Comparison of ENCODE assay signal across 12 cellular contexts in the genomic region with DNA sequence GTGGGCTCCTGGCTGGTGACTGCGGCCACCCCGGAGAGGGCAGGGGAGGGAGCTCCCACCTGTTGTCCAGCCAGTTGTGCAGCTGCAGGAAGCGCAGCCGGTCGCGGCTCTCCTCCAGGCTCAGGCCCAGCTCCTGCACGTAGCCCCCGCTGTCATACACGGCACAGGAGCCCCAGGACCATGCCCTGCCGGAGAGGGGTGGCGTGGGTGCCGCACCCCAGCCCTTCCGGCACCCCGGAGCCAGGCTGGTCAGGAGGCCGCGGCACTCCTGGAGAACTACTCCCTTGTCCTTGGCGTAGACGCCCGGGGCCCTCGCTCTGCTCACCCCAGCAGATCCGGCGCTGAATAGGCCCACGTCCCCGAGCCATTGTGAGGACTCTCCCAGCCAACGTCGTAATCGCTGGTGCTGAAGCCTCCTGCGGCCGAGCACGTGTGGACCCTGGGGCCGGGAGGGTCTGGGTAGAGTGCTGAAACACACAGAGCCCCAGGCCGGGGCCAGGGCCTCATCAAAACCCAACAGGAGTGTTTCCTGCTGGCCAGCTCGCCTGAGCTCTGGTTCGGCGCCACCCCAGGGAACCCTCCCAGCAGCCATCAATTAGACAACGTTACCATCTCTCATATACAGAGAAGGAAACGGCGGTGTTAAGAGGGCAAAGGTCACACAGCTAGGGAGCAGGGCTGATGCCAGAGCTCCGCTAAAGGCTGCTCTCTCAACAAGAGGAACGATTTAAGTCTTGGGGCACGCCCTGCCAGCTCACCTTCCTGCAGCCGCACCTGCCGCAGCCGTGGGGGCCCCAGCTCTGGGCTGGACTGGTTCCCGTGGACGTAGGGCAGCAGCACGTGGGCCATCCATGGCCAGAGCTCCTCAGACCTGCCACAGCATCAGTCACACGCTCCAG. TPM values are rescaled to one million over a fixed set of nuclear protein-coding genes. Genes with fewer than 3 reads are reported as not detected.
DNase-seq lines count a peak whose midpoint lies in the region; ATAC-seq and TF ChIP-seq lines count a peak whose summit lies in the region.
"Had no signal": no experiment of that assay in that cellular context is flagged by ENCODE, and none has a peak within 500 bp of the region (broad histone marks: within the 10 kb centered on the region; RNA-seq: fewer than 3 reads in every experiment).

No MANE protein-coding gene starts in this region.

- TF ChIP-seq POLR2A in IMR-90 (IDR thresholded peaks at IDR 0.05; ENCODE audit: low read depth, low read length) = no peak

- H3K27me3 ChIP-seq in IMR-90 (ENCODE audit: control insufficient read depth, insufficient read depth, low read length) (no peaks in the 10 kb centered on the region), duodenal mucosa (ENCODE audit: control insufficient read depth in 1 of 2, insufficient read depth in 2 of 2, low read length in 2 of 2) (no peaks in the 10 kb centered on the region), mesenchymal stem cell (ENCODE audit: control insufficient read depth in 1 of 2, insufficient read depth in 1 of 2, low read length in 2 of 2) (no peaks in the 10 kb centered on the region), stomach smooth muscle (ENCODE audit: control insufficient read depth in 1 of 2, insufficient read depth in 2 of 2, low read length in 2 of 2) (no peaks in the 10 kb centered on the region)

- H2BK5ac ChIP-seq in IMR-90 (ENCODE audit: low read depth, low read length, poor library complexity, severe bottlenecking) (no peak overlapping the region), mesenchymal stem cell (ENCODE audit: low read depth, low read length, poor library complexity, severe bottlenecking) (no peak overlapping the region)

- DNase-seq in IMR-90 (no peak), mesenchymal stem cell (peak; percentile 13), HEK293T (ENCODE audit: extremely low spot score) (no peak)
- DNase-seq: CD8-positive, alpha-beta T cell; mammary epithelial cell; NCI-H446; RPMI8226 had no signal

- H2AFZ ChIP-seq in IMR-90 (replicated peaks; ENCODE audit: low read length, poor library complexity) (no peak overlapping the region), mesenchymal stem cell (ENCODE audit: low read depth, low read length) (no peak overlapping the region)

- H3K56ac ChIP-seq in IMR-90 (ENCODE audit: extremely low read depth, insufficient read depth, low read length) = no peak overlapping the region

- H2BK12ac ChIP-seq in mesenchymal stem cell (ENCODE audit: low read length in 2 of 2) = peak overlapping the region in 1 of 2 experiments; percentile 48

- H3K36me3 ChIP-seq in IMR-90 (ENCODE audit: control insufficient read depth, insufficient read depth, low read length) (peaks cover 87% of the 10 kb centered on the region), duodenal mucosa (ENCODE audit: control insufficient read depth in 1 of 2, insufficient read depth in 2 of 2, low read length in 2 of 2) (peaks cover 11 to 68% of the 10 kb centered on the region in 2 donors), mesenchymal stem cell (ENCODE audit: control insufficient read depth in 1 of 2, insufficient read depth in 2 of 2, low read depth in 1 of 2, low read length in 2 of 2) (peaks cover 73 to 88% of the 10 kb centered on the region in 2 experiments), stomach smooth muscle (ENCODE audit: control insufficient read depth in 2 of 2, insufficient read depth in 2 of 2, low read length in 2 of 2) (peaks cover 44 to 57% of the 10 kb centered on the region in 2 donors)

- no peak overlapping the region for H2AK5ac ChIP-seq in IMR-90 (ENCODE audit: low read depth, low read length)
- no peak overlapping the region for H2AK5ac ChIP-seq in mesenchymal stem cell (ENCODE audit: low read length, severe bottlenecking)

- H3K9me3 ChIP-seq in IMR-90 (ENCODE audit: control insufficient read depth, insufficient read depth, low read length) = no peaks in the 10 kb centered on the region
- no peaks in the 10 kb centered on the region for H3K9me3 ChIP-seq in duodenal mucosa (ENCODE audit: control insufficient read depth in 1 of 2, low read length in 2 of 2)
- H3K9me3 ChIP-seq in mesenchymal stem cell (ENCODE audit: control insufficient read depth, low read length) = no peaks in the 10 kb centered on the region
- no peaks in the 10 kb centered on the region for H3K9me3 ChIP-seq in stomach smooth muscle (ENCODE audit: control insufficient read depth in 2 of 2, low read length in 2 of 2)

- no TSS peak for BruUV-seq in IMR-90 (replicated peaks; lab: Mats Ljungman, UMichigan)

- no peak for TF ChIP-seq CTCF in IMR-90 (conservative IDR thresholded peaks at IDR 0.05; ENCODE audit: low read depth, low read length)

- CTCF ChIA-PET in IMR-90 (lab: Yijun Ruan, JAX) = interaction anchor here (0.6 kb wide), 1 partner anchor 48 kb away, joined by 4 read pairs; no protein-coding TSS in a partner anchor
- CTCF ChIA-PET in HEK293T (lab: Yijun Ruan, JAX) = interaction anchor here (1.1 kb wide), 1 partner anchor 49 kb away, joined by 3 read pairs; no protein-coding TSS in a partner anchor

- TF ChIP-seq RAD21 in IMR-90 (IDR thresholded peaks at IDR 0.05; ENCODE audit: low read length) = no peak

- POLR2A ChIA-PET in IMR-90 (lab: Charles Lee; ENCODE audit: unreplicated experiment) (no interaction called here), HEK293T (lab: Yijun Ruan, JAX) (interaction anchor here (1.0 to 1.2 kb wide), 2 partner anchors 13 to 64 kb away, joined by 3 to 4 read pairs; partner anchors contain the start of gene TRAF7)

- in situ Hi-C loops in IMR-90 (cut with MboI; ENCODE audit: low sequenced_read_pairs) = no loop called here

- dilution Hi-C loops in IMR-90 (cut with HindIII; ENCODE audit: low sequenced_read_pairs, unreplicated experiment) = no loop called here

- H2AK9ac ChIP-seq in IMR-90 (replicated peaks; ENCODE audit: low read depth, low read length, poor library complexity) = peak overlapping the region; percentile 61

- H2BK120ac ChIP-seq in IMR-90 (ENCODE audit: low read depth, low read length) (no peak overlapping the region), mesenchymal stem cell (ENCODE audit: low read depth, low read length) (no peak overlapping the region)

- no peak overlapping the region for H3K18ac ChIP-seq in IMR-90 (ENCODE audit: low read depth, low read length)
- H3K18ac ChIP-seq in mesenchymal stem cell (ENCODE audit: low read depth in 1 of 2, low read length in 2 of 2) = peak overlapping the region; percentile 50 to 75

- H2BK15ac ChIP-seq in IMR-90 (ENCODE audit: low read depth, low read length) (no peak overlapping the region), mesenchymal stem cell (ENCODE audit: low read depth, poor library complexity, severe bottlenecking) (peak overlapping the region; percentile 40)

- H4K5ac ChIP-seq in IMR-90 (ENCODE audit: low read depth, low read length) = no peak overlapping the region

- intact Hi-C loops in IMR-90 (cut with micrococcal nuclease) = no loop called here

- H3K14ac ChIP-seq in IMR-90 (replicated peaks; ENCODE audit: low read depth, low read length) (no peak overlapping the region), mesenchymal stem cell (ENCODE audit: low read length in 2 of 2) (peak overlapping the region in 1 of 2 experiments; percentile 56)

- ATAC-seq in IMR-90 (ENCODE audit: low read depth) (no peak), HG03025 (IDR thresholded peaks at IDR 0.05; ENCODE audit: low FRiP score, unreplicated experiment) (no peak), HG03378 (IDR thresholded peaks at IDR 0.05; ENCODE audit: unreplicated experiment) (no peak)

- H3K79me1 ChIP-seq in IMR-90 (ENCODE audit: low read depth in 1 of 2, low read length in 2 of 2) (peaks cover 11 to 29% of the 10 kb centered on the region in 2 experiments), mesenchymal stem cell (replicated peaks; ENCODE audit: low read length, poor library complexity, severe bottlenecking) (peaks cover 9% of the 10 kb centered on the region)

- H4K91ac ChIP-seq in IMR-90 (ENCODE audit: insufficient read depth, low read depth, low read length) (no peak overlapping the region), mesenchymal stem cell (ENCODE audit: low read length) (peak overlapping the region; percentile 86)

- H4K20me1 ChIP-seq in IMR-90 (ENCODE audit: insufficient read depth, low read length) = peaks cover 32% of the 10 kb centered on the region

- H3K4me1 ChIP-seq in IMR-90 (ENCODE audit: control insufficient read depth, insufficient read depth, low read length) (no peaks in the 10 kb centered on the region), duodenal mucosa (ENCODE audit: control insufficient read depth in 1 of 2, insufficient read depth in 2 of 2, low read length in 2 of 2) (peaks cover 11 to 25% of the 10 kb centered on the region in 2 donors), mesenchymal stem cell (ENCODE audit: control insufficient read depth, insufficient read depth, low read depth, low read length) (peaks cover 50% of the 10 kb centered on the region), stomach smooth muscle (ENCODE audit: control insufficient read depth, insufficient read depth, low read length) (peaks cover 24% of the 10 kb centered on the region)

- H3K9ac ChIP-seq in IMR-90 (ENCODE audit: low read depth, low read length) (no peak overlapping the region), duodenal mucosa (ENCODE audit: low read depth in 1 of 2, low read length in 2 of 2) (peak overlapping the region; percentile 56 to 66), mesenchymal stem cell (ENCODE audit: low read length) (no peak overlapping the region), stomach smooth muscle (ENCODE audit: low read length in 2 of 2) (no peak overlapping the region)

- H4K8ac ChIP-seq in IMR-90 (ENCODE audit: low read depth in 2 of 2, low read length in 2 of 2) (no peak overlapping the region), mesenchymal stem cell (ENCODE audit: low read length) (peak overlapping the region; percentile 75)

- no peak overlapping the region for H3K4me2 ChIP-seq in IMR-90 (ENCODE audit: low read depth, low read length)
- peak overlapping the region; percentile 54 for H3K4me2 ChIP-seq in mesenchymal stem cell (ENCODE audit: low read length, poor library complexity, severe bottlenecking)

- H3K4ac ChIP-seq in IMR-90 (ENCODE audit: low read depth, low read length) (no peak overlapping the region), mesenchymal stem cell (ENCODE audit: low read depth in 1 of 2, low read length in 2 of 2) (peak overlapping the region; percentile 8 to 83)

- H3K23ac ChIP-seq in IMR-90 (ENCODE audit: low read depth, low read length) (no peak overlapping the region), mesenchymal stem cell (ENCODE audit: low read length in 2 of 2) (no peak overlapping the region)

- WGBS in IMR-90 (ENCODE audit: extremely low coverage in 2 of 2, insufficient read length in 1 of 2), 2 experiments = 91% methylated on average over 30 of the region's 48 CpGs; no CpG with 5 or more reads in 1 of the 2 experiments
- 68% methylated on average over 48 of the region's 48 CpGs for WGBS in mesenchymal stem cell

- H3K4me3 ChIP-seq in IMR-90 (ENCODE audit: insufficient read depth, low read depth, low read length) (no peak overlapping the region), duodenal mucosa (ENCODE audit: low read depth in 1 of 2, low read length in 2 of 2) (peak overlapping the region; percentile 69 to 70), mesenchymal stem cell (ENCODE audit: insufficient read depth in 1 of 2, low read depth in 1 of 2, low read length in 2 of 2) (peak overlapping the region in 1 of 2 experiments; percentile 37), stomach smooth muscle (ENCODE audit: low read length in 2 of 2) (no peak overlapping the region)
- H3K4me3 ChIP-seq: coronary artery had no signal

- H2BK20ac ChIP-seq in IMR-90 (ENCODE audit: low read depth, low read length) = no peak overlapping the region

- H3K27ac ChIP-seq in IMR-90 (ENCODE audit: insufficient read depth, low read length) = no peak overlapping the region
- peak overlapping the region; percentile 77 for H3K27ac ChIP-seq in duodenal mucosa (ENCODE audit: low read depth, low read length)
- no peak overlapping the region for H3K27ac ChIP-seq in mesenchymal stem cell (ENCODE audit: low read length, poor library complexity, severe bottlenecking)
- peak overlapping the region; percentile 62 for H3K27ac ChIP-seq in stomach smooth muscle (ENCODE audit: low read length)

- H3K9me1 ChIP-seq in IMR-90 (ENCODE audit: insufficient read depth, low read length) = 0 out of 2 replicates have a peak, but pooled peaks cover 2% of the 10 kb centered on the region

RNA-seq across cellular contexts. Expression of gene PKD1, which starts 43.7 kb away (rescaled TPM):
- 7.9 and 15.6 TPM in 2 replicates for total RNA-seq in IMR-90 (2012; rRNA removed)
- polyA plus RNA-seq in IMR-90 (2012; rRNA removed) = 97.3 and 118 TPM in 2 replicates
- polyA plus RNA-seq in IMR-90 (2012; cell fraction: cytosol; rRNA removed) = 53.6 and 146 TPM in 2 replicates
- 423 and 1,655 TPM in 2 replicates for polyA plus RNA-seq in IMR-90 (2012; cell fraction: nucleus; rRNA removed; ENCODE audit: low replicate concordance)
- polyA plus RNA-seq in mesenchymal stem cell (2013, experiment 1 of 2) = 32.8 TPM
- 28.4 TPM for polyA plus RNA-seq in mesenchymal stem cell (2013, experiment 2 of 2)

RNA-seq across cellular contexts. Expression of gene TSC2, which starts 44.2 kb away (rescaled TPM):
- total RNA-seq in IMR-90 (2012; rRNA removed) = 22.8 and 31.4 TPM in 2 replicates
- polyA plus RNA-seq in IMR-90 (2012; rRNA removed) = 88.6 and 95.9 TPM in 2 replicates
- 51.7 and 66.3 TPM in 2 replicates for polyA plus RNA-seq in IMR-90 (2012; cell fraction: cytosol; rRNA removed)
- 202 and 503 TPM in 2 replicates for polyA plus RNA-seq in IMR-90 (2012; cell fraction: nucleus; rRNA removed; ENCODE audit: low replicate concordance)
- 55.7 TPM for polyA plus RNA-seq in mesenchymal stem cell (2013, experiment 1 of 2)
- 59.1 TPM for polyA plus RNA-seq in mesenchymal stem cell (2013, experiment 2 of 2)

RNA-seq across cellular contexts. Expression of gene NTHL1, which starts 44.3 kb away (rescaled TPM):
- 22.8 and 28.1 TPM in 2 replicates for total RNA-seq in IMR-90 (2012; rRNA removed)
- 28.0 and 33.3 TPM in 2 replicates for polyA plus RNA-seq in IMR-90 (2012; rRNA removed)
- 46.3 and 54.8 TPM in 2 replicates for polyA plus RNA-seq in IMR-90 (2012; cell fraction: cytosol; rRNA removed)
- polyA plus RNA-seq in IMR-90 (2012; cell fraction: nucleus; rRNA removed; ENCODE audit: low replicate concordance) = 20.6 and 53.2 TPM in 2 replicates
- polyA plus RNA-seq in mesenchymal stem cell (2013, experiment 1 of 2) = 16.3 TPM
- polyA plus RNA-seq in mesenchymal stem cell (2013, experiment 2 of 2) = 16.9 TPM

RNA-seq across cellular contexts. Expression of gene RAB26, which starts 56.5 kb away (rescaled TPM):
- 1.1 TPM in 2 replicates for total RNA-seq in IMR-90 (2012; rRNA removed)
- polyA plus RNA-seq in IMR-90 (2012; rRNA removed) = 4.5 and 4.8 TPM in 2 replicates
- polyA plus RNA-seq in IMR-90 (2012; cell fraction: cytosol; rRNA removed) = 2.8 and 4.9 TPM in 2 replicates
- polyA plus RNA-seq in IMR-90 (2012; cell fraction: nucleus; rRNA removed; ENCODE audit: low replicate concordance) = 33.0 and 40.5 TPM in 2 replicates
- polyA plus RNA-seq in mesenchymal stem cell (2013, experiment 1 of 2) = 4.7 TPM
- 4.4 TPM for polyA plus RNA-seq in mesenchymal stem cell (2013, experiment 2 of 2)
- total RNA-seq: CD8-positive, alpha-beta T cell had no signal

Comparison
In these comparisons a context has a peak if more than half of its experiments do, and no peak if none do; other contexts are left out.
1. H3K27ac ChIP-seq: peak in duodenal mucosa (single experiment) and stomach smooth muscle (single experiment); none in IMR-90 (single experiment) and mesenchymal stem cell (single experiment).
2. H3K4me3 ChIP-seq: peak in duodenal mucosa (2 of 2); none in IMR-90 (single experiment) and stomach smooth muscle (0 of 2).
3. H3K9ac ChIP-seq: peak in duodenal mucosa (2 of 2); none in IMR-90 (single experiment), mesenchymal stem cell (single experiment) and stomach smooth muscle (0 of 2).